Comparison of ENCODE assay signal across 8 cellular contexts in the genomic region with DNA sequence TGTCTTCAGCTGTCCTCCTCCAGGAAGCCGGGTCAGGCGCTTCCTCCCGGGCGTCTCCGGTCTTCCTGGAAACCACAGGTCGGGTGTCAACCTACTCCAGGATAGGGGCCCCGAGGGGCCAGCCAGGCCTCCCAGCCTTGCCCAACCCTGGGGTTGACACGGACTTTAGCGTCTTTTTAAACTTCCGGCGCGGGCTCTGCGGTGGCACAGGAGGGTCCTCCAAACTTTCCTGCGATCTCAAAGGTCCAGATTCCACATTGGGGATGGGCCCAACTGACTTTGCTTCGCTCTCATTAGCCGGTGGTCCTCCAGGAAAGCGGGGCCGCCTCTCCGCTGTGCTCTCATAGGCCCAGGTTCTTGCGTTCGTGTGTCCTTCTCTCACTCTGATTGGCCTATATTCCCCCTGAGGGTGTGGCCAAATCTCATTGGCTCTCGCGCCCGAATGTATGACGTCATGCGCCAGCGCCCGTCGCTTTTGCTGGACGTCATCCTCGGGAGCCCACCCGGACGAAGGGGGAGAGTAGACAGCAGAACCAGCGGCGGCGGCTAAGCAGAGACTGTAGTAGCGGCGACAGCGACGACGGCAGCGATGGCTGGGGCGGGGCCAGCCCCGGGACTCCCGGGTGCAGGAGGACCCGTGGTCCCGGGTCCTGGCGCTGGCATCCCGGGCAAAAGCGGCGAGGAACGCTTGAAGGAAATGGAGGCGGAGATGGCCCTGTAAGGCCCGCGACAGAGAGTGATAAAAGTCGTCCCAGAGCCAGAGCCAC. TPM values are rescaled to one million over a fixed set of nuclear protein-coding genes. Genes with fewer than 3 reads are reported as not detected.
DNase-seq lines count a peak whose midpoint lies in the region; ATAC-seq and TF ChIP-seq lines count a peak whose summit lies in the region.

A gene with protein sequence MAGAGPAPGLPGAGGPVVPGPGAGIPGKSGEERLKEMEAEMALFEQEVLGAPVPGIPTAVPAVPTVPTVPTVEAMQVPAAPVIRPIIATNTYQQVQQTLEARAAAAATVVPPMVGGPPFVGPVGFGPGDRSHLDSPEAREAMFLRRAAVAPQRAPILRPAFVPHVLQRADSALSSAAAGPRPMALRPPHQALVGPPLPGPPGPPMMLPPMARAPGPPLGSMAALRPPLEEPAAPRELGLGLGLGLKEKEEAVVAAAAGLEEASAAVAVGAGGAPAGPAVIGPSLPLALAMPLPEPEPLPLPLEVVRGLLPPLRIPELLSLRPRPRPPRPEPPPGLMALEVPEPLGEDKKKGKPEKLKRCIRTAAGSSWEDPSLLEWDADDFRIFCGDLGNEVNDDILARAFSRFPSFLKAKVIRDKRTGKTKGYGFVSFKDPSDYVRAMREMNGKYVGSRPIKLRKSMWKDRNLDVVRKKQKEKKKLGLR (plus strand): TSS at position 472 of the 767 bp plus-strand sequence. CDS start 118 bp downstream, at position 590.

- H3K4me3 ChIP-seq in ascending aorta (peak within 1 kb of the TSS; percentile 74 to 97), right atrium auricular region (peak within 1 kb of the TSS; percentile 100), uterus (peak within 1 kb of the TSS; percentile 89 to 93)

- DNase-seq in NCI-H1930 (lab: John Stamatoyannopoulos, UW) (peak; percentile 99), ascending aorta (ENCODE audit: low spot score in 2 of 2) (peak; percentile 95 to 99), right atrium auricular region (ENCODE audit: low spot score) (peak; percentile 99), pulmonary artery endothelial cell (ENCODE audit: low read depth, low spot score) (peak; percentile 95), uterus (peak; percentile 98)
- peak; percentile 96 for DNase-seq in T-helper 2 cell treated with Interferon-gamma antibody and Interleukin-4, amounts not matched to agents 5 μg/mL and 100 μg/mL, for 36 hours (ENCODE audit: low spot score)

- H3K27me3 Mint-ChIP-seq in T-helper 2 cell treated with Interferon-gamma antibody and Interleukin-4, amounts not matched to agents 5 μg/mL and 100 μg/mL, for 36 hours (ENCODE audit: low read depth), result no peaks in the 10 kb centered on the region

- H3K27ac ChIP-seq in ascending aorta (peak within 1 kb of the TSS; percentile 73 to 91), right atrium auricular region (peak within 1 kb of the TSS; percentile 92), uterus (peak within 1 kb of the TSS; percentile 78 to 93)

- H3K9me3 Mint-ChIP-seq in T-helper 2 cell treated with Interferon-gamma antibody and Interleukin-4, amounts not matched to agents 5 μg/mL and 100 μg/mL, for 36 hours, result no peaks in the 10 kb centered on the region

- TF ChIP-seq CTCF in ascending aorta (IDR thresholded peaks at IDR 0.05), result no peak
- TF ChIP-seq CTCF in right atrium auricular region (IDR thresholded peaks at IDR 0.05), result no peak
- peak in 2 of 4 experiments; percentile 32 to 51 for TF ChIP-seq CTCF in uterus (IDR thresholded peaks at IDR 0.05)

- intact Hi-C loops in ascending aorta (cut with DNase I) (loop anchor here (1.0 to 5.0 kb wide), 6 partner anchors 15 to 129 kb away; a partner anchor contains a TSS), uterus (cut with DNase I; ENCODE audit: low total_unique reads) (no loop called here)

- H3K27me3 ChIP-seq in ascending aorta, result no peaks in the 10 kb centered on the region
- no peaks in the 10 kb centered on the region for H3K27me3 ChIP-seq in right atrium auricular region
- no peaks in the 10 kb centered on the region for H3K27me3 ChIP-seq in uterus

- H3K4me3 Mint-ChIP-seq in T-helper 2 cell treated with Interferon-gamma antibody and Interleukin-4, amounts not matched to agents 5 μg/mL and 100 μg/mL, for 36 hours, result peak within 1 kb of the TSS; percentile 99

- ATAC-seq in GM18502 (IDR thresholded peaks at IDR 0.05; ENCODE audit: poor library complexity, unreplicated experiment), result peak; percentile 96
- ATAC-seq in HG02970 (IDR thresholded peaks at IDR 0.05; ENCODE audit: low FRiP score, unreplicated experiment), result peak; percentile 95

- peaks cover 8% of the 10 kb centered on the region for H3K4me1 Mint-ChIP-seq in T-helper 2 cell treated with Interferon-gamma antibody and Interleukin-4, amounts not matched to agents 5 μg/mL and 100 μg/mL, for 36 hours (ENCODE audit: low read depth)

- peak within 1 kb of the TSS; percentile 99 for H3K27ac Mint-ChIP-seq in T-helper 2 cell treated with Interferon-gamma antibody and Interleukin-4, amounts not matched to agents 5 μg/mL and 100 μg/mL, for 36 hours

- H3K36me3 ChIP-seq in ascending aorta, result peaks cover 29 to 33% of the 10 kb centered on the region in 2 donors
- peaks cover 36% of the 10 kb centered on the region for H3K36me3 ChIP-seq in right atrium auricular region
- H3K36me3 ChIP-seq in uterus, result no peaks in the 10 kb centered on the region

- TF ChIP-seq POLR2A in uterus (IDR thresholded peaks at IDR 0.05), result peak; percentile 53 to 82

- H3K9me3 ChIP-seq in ascending aorta, result no peaks in the 10 kb centered on the region
- no peaks in the 10 kb centered on the region for H3K9me3 ChIP-seq in right atrium auricular region
- H3K9me3 ChIP-seq in uterus, result no peaks in the 10 kb centered on the region

- H3K36me3 Mint-ChIP-seq in T-helper 2 cell treated with Interferon-gamma antibody and Interleukin-4, amounts not matched to agents 5 μg/mL and 100 μg/mL, for 36 hours (ENCODE audit: low read depth), result peaks cover 30% of the 10 kb centered on the region

- peaks cover 5 to 10% of the 10 kb centered on the region in 2 donors for H3K4me1 ChIP-seq in ascending aorta
- H3K4me1 ChIP-seq in right atrium auricular region, result peaks cover 0 to 20% of the 10 kb centered on the region in 2 donors
- H3K4me1 ChIP-seq in uterus, result peaks cover 5 to 6% of the 10 kb centered on the region in 2 donors

RNA-seq across cellular contexts. Expression of the gene that starts here (rescaled TPM):
- 69.0 TPM for total RNA-seq in ascending aorta
- total RNA-seq in right atrium auricular region, result 10 to 100 TPM; 40.4 to 52.4 TPM
- total RNA-seq in pulmonary artery endothelial cell, result 48.2 and 51.7 TPM in 2 replicates
- total RNA-seq in uterus, result 10 to 100 TPM; 23.8 to 60.0 (median 31.5) TPM

Comparison
In these comparisons a context has a peak if more than half of its experiments do, and no peak if none do; other contexts are left out.
1. Peak in every context shown above with its lines: DNase-seq, ATAC-seq, H3K4me3 ChIP-seq and H3K27ac ChIP-seq.